Comparison of ENCODE assay signal across 12 cellular contexts in genomic region chr12:132474237-132474741, GRCh38. TPM values are rescaled to one million over a fixed set of nuclear protein-coding genes. Genes with fewer than 3 reads are reported as not detected.
DNase-seq lines count a peak whose midpoint lies in the region; ATAC-seq and TF ChIP-seq lines count a peak whose summit lies in the region.
"Had no signal": no experiment of that assay in that cellular context is flagged by ENCODE, and none has a peak within 500 bp of the region (broad histone marks: within the 10 kb centered on the region; RNA-seq: fewer than 3 reads in every experiment).

No MANE protein-coding gene starts in this region.

- H3K4me3 Mint-ChIP-seq in MCF 10A (ENCODE audit: unreplicated experiment) (no peak overlapping the region), T-helper 17 cell (peak overlapping the region; percentile 68)

- TF ChIP-seq CTCF in breast epithelium (IDR thresholded peaks at IDR 0.05), result no peak
- TF ChIP-seq CTCF in MCF 10A (IDR thresholded peaks at IDR 0.05; ENCODE audit: unreplicated experiment), result no peak
- TF ChIP-seq CTCF in suprapubic skin (IDR thresholded peaks at IDR 0.05), result no peak

- ATAC-seq in T-helper 17 cell (peak; percentile 29), GM21619 (IDR thresholded peaks at IDR 0.05; ENCODE audit: unreplicated experiment) (no peak), GM18868 (IDR thresholded peaks at IDR 0.05; ENCODE audit: unreplicated experiment) (no peak)

- H3K27ac Mint-ChIP-seq in MCF 10A (ENCODE audit: low read depth, unreplicated experiment) (no peak overlapping the region), T-helper 17 cell (no peak overlapping the region)

- no peaks in the 10 kb centered on the region for H3K4me1 ChIP-seq in breast epithelium
- peaks cover 23% of the 10 kb centered on the region for H3K4me1 ChIP-seq in effector memory CD4-positive, alpha-beta T cell (ENCODE audit: control insufficient read depth, insufficient read depth, low read length, poor library complexity, severe bottlenecking)
- no peaks in the 10 kb centered on the region for H3K4me1 ChIP-seq in suprapubic skin

- CTCF ChIA-PET in MCF 10A (lab: Yijun Ruan, JAX), result no interaction called here

- H3K9me3 ChIP-seq in breast epithelium (peaks cover 0 to 5% of the 10 kb centered on the region in 2 donors), T-helper 17 cell (ENCODE audit: control insufficient read depth, low read length, poor library complexity, severe bottlenecking) (no peaks in the 10 kb centered on the region), suprapubic skin (no peaks in the 10 kb centered on the region)
- no peaks in the 10 kb centered on the region for H3K9me3 ChIP-seq in effector memory CD4-positive, alpha-beta T cell (ENCODE audit: control insufficient read depth, low read length)

- TF ChIP-seq POLR2A in breast epithelium (IDR thresholded peaks at IDR 0.05) (no peak), suprapubic skin (IDR thresholded peaks at IDR 0.05) (no peak)

- peaks cover 11% of the 10 kb centered on the region for H3K27me3 Mint-ChIP-seq in MCF 10A (ENCODE audit: insufficient read depth, unreplicated experiment)
- H3K27me3 Mint-ChIP-seq in T-helper 17 cell, result peaks cover 7% of the 10 kb centered on the region

- POLR2A ChIA-PET in MCF 10A (lab: Yijun Ruan, JAX), result no interaction called here

- no peak for TF ChIP-seq EP300 in suprapubic skin (IDR thresholded peaks at IDR 0.05)

- no peaks in the 10 kb centered on the region for H3K36me3 Mint-ChIP-seq in MCF 10A (ENCODE audit: insufficient read depth, unreplicated experiment)
- no peaks in the 10 kb centered on the region for H3K36me3 Mint-ChIP-seq in T-helper 17 cell (ENCODE audit: low read depth)

- no TSS peak for BruUV-seq in MCF 10A (replicated peaks; lab: Mats Ljungman, UMichigan)

- no peaks in the 10 kb centered on the region for H3K36me3 ChIP-seq in breast epithelium
- no peaks in the 10 kb centered on the region for H3K36me3 ChIP-seq in effector memory CD4-positive, alpha-beta T cell (ENCODE audit: control insufficient read depth, insufficient read depth, low read length)
- no peaks in the 10 kb centered on the region for H3K36me3 ChIP-seq in suprapubic skin

- H3K27me3 ChIP-seq in breast epithelium (peaks cover 0 to 2% of the 10 kb centered on the region in 2 donors), suprapubic skin (peaks cover 7% of the 10 kb centered on the region)
- H3K27me3 ChIP-seq in effector memory CD4-positive, alpha-beta T cell (replicated peaks; ENCODE audit: control insufficient read depth, insufficient read depth, low read length, poor library complexity, severe bottlenecking), result no peaks in the 10 kb centered on the region

- H3K4me3 ChIP-seq in breast epithelium (peak overlapping the region in 2 of 3 donors; percentile 7 to 61), suprapubic skin (peak overlapping the region; percentile 33)
- no peak overlapping the region for H3K4me3 ChIP-seq in effector memory CD4-positive, alpha-beta T cell (ENCODE audit: insufficient read depth, low read depth, low read length, poor library complexity, severe bottlenecking)

- intact Hi-C loops in breast epithelium (cut with DNase I; ENCODE audit: low total_unique reads) (no loop called here), MCF 10A (cut with micrococcal nuclease) (no loop called here)

- H3K9me3 Mint-ChIP-seq in MCF 10A (ENCODE audit: unreplicated experiment), result no peaks in the 10 kb centered on the region

- WGBS in suprapubic skin, result 57% methylated on average over 33 of the region's 35 CpGs

- H3K27ac ChIP-seq in breast epithelium (peak overlapping the region in 1 of 2 donors; percentile 5), suprapubic skin (peak overlapping the region; percentile 34)
- no peak overlapping the region for H3K27ac ChIP-seq in effector memory CD4-positive, alpha-beta T cell (ENCODE audit: insufficient read depth, low read length, poor library complexity, severe bottlenecking)

- DNase-seq in breast epithelium (ENCODE audit: low spot score in 2 of 2) (no peak), MCF 10A (ENCODE audit: unreplicated experiment) (no peak), T-helper 17 cell (peak in 2 of 3 donors; percentile 24 to 35), suprapubic skin (ENCODE audit: low spot score in 2 of 2) (no peak), DMS53 (lab: John Stamatoyannopoulos, UW) (no peak)
- DNase-seq in effector memory CD4-positive, alpha-beta T cell, result peak; percentile 27 to 43 (median 37)
- DNase-seq: AML-193; central memory CD4-positive, alpha-beta T cell; NCI-H524; occipital lobe had no signal

- H3K4me1 Mint-ChIP-seq in MCF 10A (ENCODE audit: insufficient read depth, unreplicated experiment), result peaks cover 7% of the 10 kb centered on the region
- peaks cover 25% of the 10 kb centered on the region for H3K4me1 Mint-ChIP-seq in T-helper 17 cell

RNA-seq across cellular contexts. Expression of gene FBRSL1, which starts 15.7 kb away (rescaled TPM):
- total RNA-seq in breast epithelium (1 to 10 TPM; 3.5 to 9.8 (median 7.2) TPM), MCF 10A (2022) (47.4 and 48.8 TPM in 2 replicates), T-helper 17 cell (10 to 100 TPM; 79.3 to 86.3 TPM), suprapubic skin (10 to 100 TPM; 26.0 to 33.7 (median 27.2) TPM)

Comparison
In these comparisons a context has a peak if more than half of its experiments do, and no peak if none do; other contexts are left out.
1. DNase-seq: peak in T-helper 17 cell (2 of 3) and effector memory CD4-positive, alpha-beta T cell (3 of 3); none in breast epithelium (0 of 2), MCF 10A (single experiment), suprapubic skin (0 of 2) and DMS53 (single experiment).